In the genomic region with DNA sequence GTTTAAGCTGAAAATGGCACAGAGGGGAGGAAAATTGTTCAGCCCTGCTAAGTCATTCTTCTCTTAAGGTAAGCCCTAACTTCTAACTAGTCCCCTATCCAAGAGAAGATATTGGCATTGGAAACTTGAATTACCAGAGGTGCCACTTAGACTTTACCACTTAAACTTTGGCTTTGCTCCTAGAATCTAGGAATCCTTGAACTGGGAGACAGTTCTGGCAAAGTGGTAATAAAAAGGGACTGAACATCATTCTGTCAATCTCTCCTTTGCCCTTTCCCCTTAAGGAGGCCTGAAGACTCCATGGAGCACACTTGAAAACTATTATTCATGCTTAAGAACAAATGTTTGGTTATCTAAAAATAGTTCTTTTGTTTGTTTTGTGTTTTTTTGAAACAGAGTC, we compare ENCODE assay signal across 1 cellular context.
TF ChIP-seq lines count a peak whose summit lies in the region.

No MANE protein-coding gene starts in this region.

TF ChIP-seq in A549, 52 proteins besides CTCF, POLR2A, EP300 and RAD21 (continued from another document):
- TF ChIP-seq RNF2 (IDR thresholded peaks at IDR 0.05; ENCODE audit: borderline replicate concordance, low read depth), result no peak
- TF ChIP-seq CBX2 (IDR thresholded peaks at IDR 0.05; ENCODE audit: borderline replicate concordance, low read depth), result no peak
